ENCODE assay signal across 11 cellular contexts in genomic region chr3:187994221-187995085, GRCh38.
DNase-seq lines count a peak whose midpoint lies in the region; ATAC-seq and TF ChIP-seq lines count a peak whose summit lies in the region.
"Had no signal": no experiment of that assay in that cellular context is flagged by ENCODE, and none has a peak within 500 bp of the region (broad histone marks: within the 10 kb centered on the region; RNA-seq: fewer than 3 reads in every experiment).

No MANE protein-coding gene starts in this region.

- no peaks in the 10 kb centered on the region for H3K27me3 ChIP-seq in CD4-positive, alpha-beta T cell (ENCODE audit: control insufficient read depth, insufficient read depth, low read length)
- no peaks in the 10 kb centered on the region for H3K27me3 ChIP-seq in IMR-90 (ENCODE audit: control insufficient read depth, insufficient read depth, low read length)

- H3K9ac ChIP-seq in IMR-90 (ENCODE audit: low read depth, low read length): no peak overlapping the region

- no peak overlapping the region for H3K4ac ChIP-seq in IMR-90 (ENCODE audit: low read depth, low read length)

- H3K9me3 Mint-ChIP-seq in CD4-positive, alpha-beta T cell: no peaks in the 10 kb centered on the region
- no peaks in the 10 kb centered on the region for H3K9me3 Mint-ChIP-seq in activated naive CD4-positive, alpha-beta T cell treated with anti-CD3 and anti-CD28 coated beads, Interleukin-2, amount 50 U/mL, for 24 hours
- H3K9me3 Mint-ChIP-seq: nephron had no signal

- peak; percentile 83 for ATAC-seq in CD4-positive, alpha-beta T cell (ENCODE audit: poor library complexity)
- ATAC-seq in IMR-90 (ENCODE audit: low read depth): peak; percentile 55
- ATAC-seq in HG03045 (IDR thresholded peaks at IDR 0.05; ENCODE audit: unreplicated experiment): no peak
- ATAC-seq in GM21786 (IDR thresholded peaks at IDR 0.05; ENCODE audit: unreplicated experiment): no peak
- no peak for ATAC-seq in HG03442 (IDR thresholded peaks at IDR 0.05; ENCODE audit: unreplicated experiment)
- no peak for ATAC-seq in GM21576 (IDR thresholded peaks at IDR 0.05; ENCODE audit: unreplicated experiment)
- ATAC-seq: HCT116 had no signal

- peaks cover 3% of the 10 kb centered on the region; the same call in 1 of the 2 replicates for H3K4me1 ChIP-seq in IMR-90 (ENCODE audit: control insufficient read depth, insufficient read depth, low read length)

- no peaks in the 10 kb centered on the region for H3K36me3 Mint-ChIP-seq in CD4-positive, alpha-beta T cell (ENCODE audit: low read depth)
- no peaks in the 10 kb centered on the region for H3K36me3 Mint-ChIP-seq in activated naive CD4-positive, alpha-beta T cell treated with anti-CD3 and anti-CD28 coated beads, Interleukin-2, amount 50 U/mL, for 24 hours

- H3K56ac ChIP-seq in IMR-90 (ENCODE audit: extremely low read depth, insufficient read depth, low read length): no peak overlapping the region

- no peak overlapping the region for H2AK5ac ChIP-seq in IMR-90 (ENCODE audit: low read depth, low read length)

- H3K4me2 ChIP-seq in IMR-90 (ENCODE audit: low read depth, low read length): peak overlapping the region; percentile 55; the same call in 1 of the 2 replicates

- H2BK20ac ChIP-seq in IMR-90 (ENCODE audit: low read depth, low read length): no peak overlapping the region

- no peak overlapping the region for H3K18ac ChIP-seq in IMR-90 (ENCODE audit: low read depth, low read length)

- no peak overlapping the region for H2BK120ac ChIP-seq in IMR-90 (ENCODE audit: low read depth, low read length)

- BruUV-seq in IMR-90 (replicated peaks; lab: Mats Ljungman, UMichigan): no TSS peak

- peaks cover 80% of the 10 kb centered on the region for H3K4me1 Mint-ChIP-seq in CD4-positive, alpha-beta T cell (ENCODE audit: low read depth)
- peaks cover 55% of the 10 kb centered on the region for H3K4me1 Mint-ChIP-seq in activated naive CD4-positive, alpha-beta T cell treated with anti-CD3 and anti-CD28 coated beads, Interleukin-2, amount 50 U/mL, for 24 hours

- DNase-seq in CD4-positive, alpha-beta T cell: peak in 3 of 10 experiments; percentile 13 to 24 (median 14)
- DNase-seq in IMR-90 (peak; percentile 73), kidney glomerular epithelial cell (lab: John Stamatoyannopoulos, UW) (peak; percentile 85)
- DNase-seq: stimulated activated CD4-positive, alpha-beta T cell treated with anti-CD3 and anti-CD28 coated beads, Interleukin-12 subunit alpha, Interleukin-12 subunit beta, amount 100 ng/mL, for 4 hours had no signal

- no peak overlapping the region for H4K91ac ChIP-seq in IMR-90 (ENCODE audit: insufficient read depth, low read depth, low read length)

- in situ Hi-C loops in IMR-90 (cut with MboI; ENCODE audit: low sequenced_read_pairs): no loop called here

- TF ChIP-seq RAD21 in IMR-90 (IDR thresholded peaks at IDR 0.05; ENCODE audit: low read length): no peak

- H4K8ac ChIP-seq in IMR-90 (ENCODE audit: low read depth in 2 of 2, low read length in 2 of 2): 0 out of 4 replicates have a peak overlapping the region, but pooled peaks of 1 of the 2 experiments have one; percentile 4

- no peaks in the 10 kb centered on the region for H4K20me1 ChIP-seq in IMR-90 (ENCODE audit: insufficient read depth, low read length)

- no peaks in the 10 kb centered on the region for H3K27me3 Mint-ChIP-seq in CD4-positive, alpha-beta T cell
- H3K27me3 Mint-ChIP-seq in activated naive CD4-positive, alpha-beta T cell treated with anti-CD3 and anti-CD28 coated beads, Interleukin-2, amount 50 U/mL, for 24 hours: no peaks in the 10 kb centered on the region

- no CpG with 5 or more reads among the region's 4 CpGs for WGBS in IMR-90 (ENCODE audit: extremely low coverage in 2 of 2, insufficient read length in 1 of 2), 2 experiments

- H3K27ac ChIP-seq in CD4-positive, alpha-beta T cell (ENCODE audit: low read depth, low read length): no peak overlapping the region
- H3K27ac ChIP-seq in IMR-90 (ENCODE audit: insufficient read depth, low read length): no peak overlapping the region

- peak overlapping the region; percentile 70 for H3K27ac Mint-ChIP-seq in CD4-positive, alpha-beta T cell
- peak overlapping the region; percentile 31 for H3K27ac Mint-ChIP-seq in activated naive CD4-positive, alpha-beta T cell treated with anti-CD3 and anti-CD28 coated beads, Interleukin-2, amount 50 U/mL, for 24 hours
- H3K27ac Mint-ChIP-seq: nephron had no signal

- H3K23ac ChIP-seq in IMR-90 (ENCODE audit: low read depth, low read length): no peak overlapping the region

- no peak for TF ChIP-seq POLR2A in IMR-90 (IDR thresholded peaks at IDR 0.05; ENCODE audit: low read depth, low read length)

- H3K4me3 ChIP-seq in IMR-90 (ENCODE audit: insufficient read depth, low read depth, low read length): no peak overlapping the region

- H2AK9ac ChIP-seq in IMR-90 (replicated peaks; ENCODE audit: low read depth, low read length, poor library complexity): no peak overlapping the region

- H3K4me3 Mint-ChIP-seq in CD4-positive, alpha-beta T cell: peak overlapping the region; percentile 39
- H3K4me3 Mint-ChIP-seq in activated naive CD4-positive, alpha-beta T cell treated with anti-CD3 and anti-CD28 coated beads, Interleukin-2, amount 50 U/mL, for 24 hours: peak overlapping the region; percentile 43
- H3K4me3 Mint-ChIP-seq: nephron had no signal

- H2AFZ ChIP-seq in IMR-90 (replicated peaks; ENCODE audit: low read length, poor library complexity): no peak overlapping the region

- intact Hi-C loops in CD4-positive, alpha-beta T cell (cut with DNase I, micrococcal nuclease): no loop called here
- intact Hi-C loops in IMR-90 (cut with micrococcal nuclease): no loop called here

- dilution Hi-C loops in IMR-90 (cut with HindIII; ENCODE audit: low sequenced_read_pairs, unreplicated experiment): no loop called here

- CTCF ChIA-PET in CD4-positive, alpha-beta T cell (lab: Charles Lee): no interaction called here
- CTCF ChIA-PET in IMR-90 (lab: Yijun Ruan, JAX): interaction anchor here (0.6 kb wide), 1 partner anchor 110 kb away, joined by 3 read pairs; no protein-coding TSS in a partner anchor

- no peak for TF ChIP-seq CTCF in CD4-positive, alpha-beta T cell (IDR thresholded peaks at IDR 0.05)
- TF ChIP-seq CTCF in IMR-90 (conservative IDR thresholded peaks at IDR 0.05; ENCODE audit: low read depth, low read length): no peak

- no peak overlapping the region for H2BK5ac ChIP-seq in IMR-90 (ENCODE audit: low read depth, low read length, poor library complexity, severe bottlenecking)

- H3K9me3 ChIP-seq in CD4-positive, alpha-beta T cell (ENCODE audit: control insufficient read depth, low read length): no peaks in the 10 kb centered on the region
- no peaks in the 10 kb centered on the region for H3K9me3 ChIP-seq in IMR-90 (ENCODE audit: control insufficient read depth, insufficient read depth, low read length)

- no peaks in the 10 kb centered on the region for H3K79me1 ChIP-seq in IMR-90 (ENCODE audit: low read depth in 1 of 2, low read length in 2 of 2)

- H3K9me1 ChIP-seq in IMR-90 (ENCODE audit: insufficient read depth, low read length): no peaks in the 10 kb centered on the region

- POLR2A ChIA-PET in CD4-positive, alpha-beta T cell (lab: Charles Lee): interaction anchor here (1.3 kb wide), 1 partner anchor 19 kb away, joined by 3 read pairs; no protein-coding TSS in a partner anchor
- POLR2A ChIA-PET in IMR-90 (lab: Charles Lee; ENCODE audit: unreplicated experiment): no interaction called here

- no peak overlapping the region; the same call in 1 of the 2 replicates for H3K14ac ChIP-seq in IMR-90 (replicated peaks; ENCODE audit: low read depth, low read length)

- H2BK15ac ChIP-seq in IMR-90 (ENCODE audit: low read depth, low read length): 0 out of 3 replicates have a peak overlapping the region, but pooled peaks have one; percentile 3

- no peak overlapping the region for H4K5ac ChIP-seq in IMR-90 (ENCODE audit: low read depth, low read length)

- no peaks in the 10 kb centered on the region for H3K36me3 ChIP-seq in IMR-90 (ENCODE audit: control insufficient read depth, insufficient read depth, low read length)

TF ChIP-seq in IMR-90, 13 proteins besides CTCF, POLR2A, EP300 and RAD21:
- TF ChIP-seq ELK1 (IDR thresholded peaks at IDR 0.05; ENCODE audit: borderline replicate concordance, low read depth, low read length) (no peak), CHD1 (IDR thresholded peaks at IDR 0.05; ENCODE audit: low read depth, low read length) (no peak), MAFK (IDR thresholded peaks at IDR 0.05; ENCODE audit: low read depth, low read length) (no peak), FOS (IDR thresholded peaks at IDR 0.05; ENCODE audit: low read depth, low read length) (peak; percentile 8; the same call in 1 of the 2 replicates), NFE2L2 (IDR thresholded peaks at IDR 0.05; ENCODE audit: low read depth, low read length) (no peak), MAZ (IDR thresholded peaks at IDR 0.05; ENCODE audit: borderline replicate concordance, low read depth, low read length) (no peak), MXI1 (IDR thresholded peaks at IDR 0.05; ENCODE audit: borderline replicate concordance, low read depth, low read length) (no peak)

Comparison
In these comparisons a context has a peak if more than half of its experiments do, and no peak if none do; other contexts are left out.
1. ATAC-seq: peak in CD4-positive, alpha-beta T cell (single experiment) and IMR-90 (single experiment); none in HG03045 (single experiment), GM21786 (single experiment), HG03442 (single experiment) and GM21576 (single experiment).